16 cellular contexts compared by ENCODE assay signal in genomic region chr11:23730307-23730998, GRCh38.
"Had no signal": no experiment of that assay in that cellular context is flagged by ENCODE, and none has a peak within 500 bp of the region (broad histone marks: within the 10 kb centered on the region; RNA-seq: fewer than 3 reads in every experiment).

No MANE protein-coding gene starts in this region.

- H3K27ac Mint-ChIP-seq: activated B cell treated with CpG ODN at 0.5 μM for 24 hours; activated CD4-positive, alpha-beta T cell treated with anti-CD3 and anti-CD28 coated beads, Interleukin-2, amount 10 ng/mL, durations not matched to agents 7 days and 5 days; activated naive CD4-positive, alpha-beta T cell treated with anti-CD3 and anti-CD28 coated beads for 36 hours; memory B cell; natural killer cell treated with Interleukin-12 subunit alpha and Interleukin-12 subunit beta and Interleukin-15 and Interleukin-18, amount 100 ng/mL, for 72 hours had no signal

- H3K4me1 ChIP-seq: esophagus squamous epithelium, psoas muscle, right lobe of liver had no signal

- H3K27me3 ChIP-seq: cardiac muscle cell, esophagus squamous epithelium, right lobe of liver had no signal

- H3K4me1 Mint-ChIP-seq: activated B cell treated with CpG ODN at 0.5 μM for 24 hours; activated CD4-positive, alpha-beta T cell treated with anti-CD3 and anti-CD28 coated beads, Interleukin-2, amount 10 ng/mL, durations not matched to agents 7 days and 5 days; memory B cell had no signal

- H3K4me3 ChIP-seq: cardiac muscle cell, esophagus squamous epithelium, psoas muscle, right lobe of liver had no signal

- H3K27ac ChIP-seq: cardiac muscle cell, esophagus squamous epithelium, psoas muscle, right lobe of liver had no signal

- H3K36me3 ChIP-seq: cardiac muscle cell, esophagus squamous epithelium, right lobe of liver had no signal

- H3K27me3 Mint-ChIP-seq: activated B cell treated with CpG ODN at 0.5 μM for 24 hours; activated CD4-positive, alpha-beta T cell treated with anti-CD3 and anti-CD28 coated beads, Interleukin-2, amount 10 ng/mL, durations not matched to agents 7 days and 5 days; memory B cell; natural killer cell treated with Interleukin-12 subunit alpha and Interleukin-12 subunit beta and Interleukin-15 and Interleukin-18, amount 100 ng/mL, for 72 hours had no signal

- ATAC-seq: left lobe of liver; natural killer cell treated with Interleukin-12 subunit alpha and Interleukin-12 subunit beta and Interleukin-15 and Interleukin-18, amount 100 ng/mL, for 72 hours; psoas muscle; right lobe of liver had no signal

- H3K36me3 Mint-ChIP-seq: memory B cell had no signal

- DNase-seq: activated B cell treated with CpG ODN at 0.5 μM for 24 hours; activated CD4-positive, alpha-beta T cell treated with anti-CD3 and anti-CD28 coated beads, Interleukin-2, amount 10 ng/mL, durations not matched to agents 7 days and 5 days; activated CD8-positive, alpha-beta memory T cell treated with anti-CD3 and anti-CD28 coated beads for 24 hours; activated naive CD4-positive, alpha-beta T cell treated with anti-CD3 and anti-CD28 coated beads for 36 hours; esophagus squamous epithelium; foreskin fibroblast; glutamatergic neuron; occipital lobe; psoas muscle; right lobe of liver; stimulated activated CD4-positive, alpha-beta T cell treated with anti-CD3 and anti-CD28 coated beads, Interleukin-2, amount 100 ng/mL, for 24 hours; stimulated activated naive CD4-positive, alpha-beta T cell had no signal

- H3K9me3 ChIP-seq: psoas muscle, right lobe of liver had no signal

- H3K4me3 Mint-ChIP-seq: activated B cell treated with CpG ODN at 0.5 μM for 24 hours; activated CD4-positive, alpha-beta T cell treated with anti-CD3 and anti-CD28 coated beads, Interleukin-2, amount 10 ng/mL, durations not matched to agents 7 days and 5 days; activated naive CD4-positive, alpha-beta T cell treated with anti-CD3 and anti-CD28 coated beads for 36 hours; memory B cell; natural killer cell treated with Interleukin-12 subunit alpha and Interleukin-12 subunit beta and Interleukin-15 and Interleukin-18, amount 100 ng/mL, for 72 hours had no signal
